Comparison of ENCODE assay signal across 8 cellular contexts in genomic region chr13:97434417-97435296, GRCh38. TPM values are rescaled to one million over a fixed set of nuclear protein-coding genes. Genes with fewer than 3 reads are reported as not detected.
A peak's percentile ranks its signal among the peaks of the same experiment; 100 is the strongest.
DNase-seq lines count a peak whose midpoint lies in the region; ATAC-seq, FAIRE-seq and TF ChIP-seq lines count a peak whose summit lies in the region.

No MANE protein-coding gene starts in this region.

- 0 to 1% (median 0%) methylated on average over 40 to 59 of the region's 59 CpGs for WGBS in small intestine, 3 donors

- H3K27ac ChIP-seq in small intestine (ENCODE audit: low read depth in 1 of 2, low read length in 1 of 2), result peak overlapping the region; percentile 42 to 96

- H3K9me3 ChIP-seq in iPS-18c (ENCODE audit: control insufficient read depth, insufficient read depth, low read length), result no peaks in the 10 kb centered on the region
- H3K9me3 ChIP-seq in small intestine (ENCODE audit: control insufficient read depth, low read depth), result no peaks in the 10 kb centered on the region

- H3K4me1 ChIP-seq in small intestine (ENCODE audit: control insufficient read depth in 2 of 2, insufficient read depth in 1 of 2, low read depth in 1 of 2, low read length in 1 of 2), result peaks cover 0 to 2% of the 10 kb centered on the region in 2 donors

- in situ Hi-C loops in astrocyte of the cerebellum (cut with HindIII; ENCODE audit: low sequenced_read_pairs), result no loop called here

- H3K27me3 ChIP-seq in small intestine (ENCODE audit: control insufficient read depth in 2 of 2, insufficient read depth in 2 of 2, low read length in 2 of 2), result no peaks in the 10 kb centered on the region

- DNase-seq in NCI-H1694 treated with DMSO at 0.1 percent for 48 hours (lab: John Stamatoyannopoulos, UW), result peak; percentile 46
- DNase-seq in NCI-H1694 (lab: John Stamatoyannopoulos, UW), result no peak
- DNase-seq in T follicular helper cell (ENCODE audit: low read depth), result peak; percentile 25
- DNase-seq in astrocyte of the cerebellum (ENCODE audit: low read depth), result no peak
- DNase-seq in small intestine, result peak; percentile 37

- peak; percentile 4 for ATAC-seq in HG03280 (IDR thresholded peaks at IDR 0.05; ENCODE audit: unreplicated experiment)
- no peak for ATAC-seq in HG02938 (IDR thresholded peaks at IDR 0.05; ENCODE audit: unreplicated experiment)

- FAIRE-seq in small intestine (lab: Jason Lieb, UNC), result no peak

- no peak for TF ChIP-seq CTCF in astrocyte of the cerebellum (IDR thresholded peaks at IDR 0.05; ENCODE audit: low read depth, low read length, missing control alignments)

- H3K4me3 ChIP-seq in astrocyte of the cerebellum (ENCODE audit: low read depth, low read length), result peak overlapping the region; percentile 54
- H3K4me3 ChIP-seq in iPS-18c (ENCODE audit: insufficient read depth, low read depth, low read length), result peak overlapping the region; percentile 79
- peak overlapping the region; percentile 53 to 83 for H3K4me3 ChIP-seq in small intestine (ENCODE audit: low read depth in 1 of 2, low read length in 2 of 2)

- H3K36me3 ChIP-seq in small intestine (ENCODE audit: control insufficient read depth in 2 of 2, insufficient read depth in 2 of 2, low read length in 2 of 2), result no peaks in the 10 kb centered on the region

RNA-seq across cellular contexts. Expression of gene RAP2A, which starts 0.7 kb away (rescaled TPM):
- 1 to 10 TPM; 6.2 to 8.7 (median 8.2) TPM for polyA plus RNA-seq in small intestine

Comparison
In these comparisons a context has a peak if more than half of its experiments do, and no peak if none do; other contexts are left out.
1. DNase-seq: peak in NCI-H1694 treated with DMSO at 0.1 percent for 48 hours (single experiment), T follicular helper cell (single experiment) and small intestine (single experiment); none in NCI-H1694 (single experiment) and astrocyte of the cerebellum (single experiment).
2. Peak in every context shown above with its lines, with median percentiles within 50 percentile points of each other: H3K4me3 ChIP-seq.